20 cellular contexts compared by ENCODE assay signal in the genomic region with DNA sequence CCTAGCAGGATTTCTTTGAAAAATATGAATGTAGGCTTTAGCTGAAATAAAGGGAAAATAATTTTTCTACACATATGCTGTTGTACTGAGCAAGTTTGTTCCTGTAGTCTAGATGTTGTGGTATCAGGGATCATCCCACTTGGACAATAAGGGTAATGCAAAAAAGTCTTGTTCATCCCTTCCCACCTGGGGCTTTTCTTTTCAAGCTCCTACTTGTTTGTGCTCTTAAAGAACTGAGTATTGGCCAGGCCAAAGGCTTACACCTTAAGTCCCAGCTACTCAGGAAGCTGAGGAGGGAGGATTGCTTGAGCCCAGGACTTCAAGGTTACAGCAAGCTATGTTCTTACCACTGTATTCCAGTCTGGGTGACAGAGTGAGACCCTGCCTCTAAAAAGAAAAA. TPM values are rescaled to one million over a fixed set of nuclear protein-coding genes. Genes with fewer than 3 reads are reported as not detected.
DNase-seq lines count a peak whose midpoint lies in the region; ATAC-seq, FAIRE-seq and TF ChIP-seq lines count a peak whose summit lies in the region.
"Had no signal": no experiment of that assay in that cellular context is flagged by ENCODE, and none has a peak within 500 bp of the region (broad histone marks: within the 10 kb centered on the region; RNA-seq: fewer than 3 reads in every experiment).

No MANE protein-coding gene starts in this region.

- H3K36me3 ChIP-seq in GM23338 (ENCODE audit: insufficient read depth) (no peaks in the 10 kb centered on the region), bronchial epithelial cell (ENCODE audit: control insufficient read depth, insufficient read depth, low read length) (no peaks in the 10 kb centered on the region), keratinocyte (ENCODE audit: control insufficient read depth in 2 of 2, extremely low read depth in 1 of 2, insufficient read depth in 2 of 2, low read length in 2 of 2) (no peaks in the 10 kb centered on the region)

- H3K9me3 Mint-ChIP-seq in GM23338, result no peaks in the 10 kb centered on the region
- H3K9me3 Mint-ChIP-seq: CD8-positive, alpha-beta T cell had no signal

- H3K4me1 Mint-ChIP-seq in GM23338, result no peaks in the 10 kb centered on the region
- H3K4me1 Mint-ChIP-seq: B cell had no signal

- no peak for DNase-seq in GM23338 (ENCODE audit: low spot score)
- peak; percentile 4 for DNase-seq in NCI-H82 treated with DMSO at 0.1 percent for 48 hours (lab: John Stamatoyannopoulos, UW; ENCODE audit: unreplicated experiment)
- DNase-seq in bronchial epithelial cell (ENCODE audit: low read depth), result peak; percentile 66
- DNase-seq in keratinocyte (ENCODE audit: low read depth, low spot score), result peak; percentile 21
- no peak for DNase-seq in D721Med (ENCODE audit: insufficient read length, low spot score)
- no peak for DNase-seq in right cardiac atrium
- DNase-seq: Calu3; CD8-positive, alpha-beta T cell; DMS 273 treated with DMSO at 0.1 percent for 48 hours; DMS53; DND-41; EL; GM23248; HCEC 1CT had no signal

- no peaks in the 10 kb centered on the region for H3K27me3 ChIP-seq in GM23338 (ENCODE audit: insufficient read depth)
- no peaks in the 10 kb centered on the region for H3K27me3 ChIP-seq in bronchial epithelial cell (ENCODE audit: control insufficient read depth, insufficient read depth, low read length)
- H3K27me3 ChIP-seq in keratinocyte (ENCODE audit: control insufficient read depth, extremely low read depth, insufficient read depth, low read length), result no peaks in the 10 kb centered on the region
- H3K27me3 ChIP-seq in right cardiac atrium (ENCODE audit: control insufficient read depth, insufficient read depth), result no peaks in the 10 kb centered on the region
- H3K27me3 ChIP-seq: BLaER1 treated with 17β-estradiol and CSF1 and Interleukin-3, amounts not matched to agents 10 nM and 100 nM had no signal

- H3K9me3 ChIP-seq in keratinocyte (ENCODE audit: control insufficient read depth, low read depth, low read length) (no peaks in the 10 kb centered on the region), right cardiac atrium (ENCODE audit: control insufficient read depth, low read length) (no peaks in the 10 kb centered on the region)
- H3K9me3 ChIP-seq: BLaER1 treated with 17β-estradiol and CSF1 and Interleukin-3, amounts not matched to agents 10 nM and 100 nM had no signal

- no peaks in the 10 kb centered on the region for H3K9me2 ChIP-seq in GM23338 (ENCODE audit: insufficient read depth)

- no peaks in the 10 kb centered on the region for H3K4me1 ChIP-seq in GM23338 (ENCODE audit: insufficient read depth)
- peaks cover 9% of the 10 kb centered on the region for H3K4me1 ChIP-seq in keratinocyte (ENCODE audit: control insufficient read depth, extremely low read depth, insufficient read depth, low read length)
- no peaks in the 10 kb centered on the region for H3K4me1 ChIP-seq in right cardiac atrium (ENCODE audit: control insufficient read depth, insufficient read depth, low read length)
- H3K4me1 ChIP-seq: BLaER1 treated with 17β-estradiol and CSF1 and Interleukin-3, amounts not matched to agents 10 nM and 100 nM had no signal

- H4K20me1 ChIP-seq in GM23338 (replicated peaks; ENCODE audit: insufficient read depth), result no peaks in the 10 kb centered on the region
- no peaks in the 10 kb centered on the region for H4K20me1 ChIP-seq in keratinocyte (ENCODE audit: control insufficient read depth, extremely low read depth, insufficient read depth, low read length)
- H4K20me1 ChIP-seq: BLaER1 treated with 17β-estradiol and CSF1 and Interleukin-3, amounts not matched to agents 10 nM and 100 nM had no signal

- no peaks in the 10 kb centered on the region for H3K36me3 Mint-ChIP-seq in GM23338 (ENCODE audit: low read depth)

- no peak overlapping the region for H3K9ac ChIP-seq in keratinocyte (ENCODE audit: control insufficient read depth, extremely low read depth, insufficient read depth, low read length)
- H3K9ac ChIP-seq: BLaER1 treated with 17β-estradiol and CSF1 and Interleukin-3, amounts not matched to agents 10 nM and 100 nM; GM23248 had no signal

- dilution Hi-C loops in keratinocyte (cut with MboI; ENCODE audit: extremely low pct_ligation_motif_present, low sequenced_read_pairs), result no loop called here

- H3K27ac ChIP-seq in GM23338 (ENCODE audit: low read depth) (no peak overlapping the region), keratinocyte (ENCODE audit: control insufficient read depth, insufficient read depth, low read length) (no peak overlapping the region), right cardiac atrium (ENCODE audit: low read length) (no peak overlapping the region)
- H3K27ac ChIP-seq: BLaER1 treated with 17β-estradiol and CSF1 and Interleukin-3, amounts not matched to agents 10 nM and 100 nM; GM23248; HL-60 had no signal

- ATAC-seq in GM23338 (peak; percentile 39), right cardiac atrium (no peak), HG03571 (IDR thresholded peaks at IDR 0.05; ENCODE audit: unreplicated experiment) (no peak)
- ATAC-seq: CD8-positive, alpha-beta T cell had no signal

- H3K4me3 ChIP-seq in GM23338 (no peak overlapping the region), bronchial epithelial cell (ENCODE audit: low read depth, low read length) (no peak overlapping the region), keratinocyte (ENCODE audit: control insufficient read depth in 2 of 3, extremely low read depth in 1 of 3, insufficient read depth in 2 of 3, low read depth in 1 of 3, low read length in 3 of 3) (no peak overlapping the region), right cardiac atrium (ENCODE audit: low read length) (no peak overlapping the region)
- H3K4me3 ChIP-seq: BLaER1 treated with 17β-estradiol and CSF1 and Interleukin-3, amounts not matched to agents 10 nM and 100 nM; GM23248 had no signal

- no peak overlapping the region for H3K4me3 Mint-ChIP-seq in GM23338
- H3K4me3 Mint-ChIP-seq: B cell; CD8-positive, alpha-beta T cell had no signal

- H3K27me3 Mint-ChIP-seq in GM23338 (ENCODE audit: insufficient read depth, low read depth, poor library complexity), result no peaks in the 10 kb centered on the region
- H3K27me3 Mint-ChIP-seq: B cell had no signal

- no peak overlapping the region for H3K4me2 ChIP-seq in GM23338
- peak overlapping the region; percentile 41 for H3K4me2 ChIP-seq in keratinocyte (ENCODE audit: control insufficient read depth, extremely low read depth, insufficient read depth, low read depth, low read length)
- H3K4me2 ChIP-seq: BLaER1 treated with 17β-estradiol and CSF1 and Interleukin-3, amounts not matched to agents 10 nM and 100 nM had no signal

- intact Hi-C loops in right cardiac atrium (cut with DNase I), result no loop called here

- no peak for FAIRE-seq in bronchial epithelial cell (lab: Jason Lieb, UNC)
- FAIRE-seq in keratinocyte (lab: Jason Lieb, UNC), result peak; percentile 74
- FAIRE-seq in D721Med (lab: Jason Lieb, UNC), result no peak
- FAIRE-seq: GM12891, H54 had no signal

- TF ChIP-seq CTCF in GM23338 (conservative IDR thresholded peaks at IDR 0.05; ENCODE audit: low read depth in 2 of 2) (no peak), bronchial epithelial cell (IDR thresholded peaks at IDR 0.05; ENCODE audit: insufficient read depth, low read length, severe bottlenecking) (no peak), keratinocyte (optimal IDR thresholded peaks at IDR 0.05 in 1 of 3, IDR thresholded peaks at IDR 0.05 in 1 of 3, conservative IDR thresholded peaks at IDR 0.05 in 1 of 3; ENCODE audit: extremely low read depth in 1 of 3, insufficient read depth in 2 of 3, low read length in 3 of 3) (no peak), D721Med (IDR thresholded peaks at IDR 0.05; ENCODE audit: insufficient read depth, missing control alignments) (no peak)

- H3K27ac Mint-ChIP-seq in GM23338, result no peak overlapping the region
- H3K27ac Mint-ChIP-seq: B cell; CD8-positive, alpha-beta T cell had no signal

- H2AFZ ChIP-seq in GM23338 (no peak overlapping the region), keratinocyte (ENCODE audit: control insufficient read depth, low read length) (peak overlapping the region; percentile 4)
- H2AFZ ChIP-seq: GM23248 had no signal

- no peaks in the 10 kb centered on the region for H3F3A ChIP-seq in GM23338 (replicated peaks; ENCODE audit: low read depth)

- no peaks in the 10 kb centered on the region for H3K9me1 ChIP-seq in keratinocyte (ENCODE audit: control insufficient read depth, extremely low read depth, insufficient read depth, low read length)

- H3K79me2 ChIP-seq in GM23338 (replicated peaks; ENCODE audit: insufficient read depth) (no peaks in the 10 kb centered on the region), keratinocyte (ENCODE audit: control insufficient read depth, insufficient read depth, low read length) (no peaks in the 10 kb centered on the region)

TF ChIP-seq in GM23338, 12 proteins besides CTCF, POLR2A, EP300 and RAD21 (continues in another document):
- no peak for TF ChIP-seq JUNB (IDR thresholded peaks at IDR 0.05; ENCODE audit: unreplicated experiment)
- TF ChIP-seq CREB1 (CRISPR knock-in tag; IDR thresholded peaks at IDR 0.05; ENCODE audit: low read depth), result no peak
- TF ChIP-seq STAT1 (IDR thresholded peaks at IDR 0.05; ENCODE audit: unreplicated experiment), result no peak

RNA-seq across cellular contexts. Expression of a gene that starts 35.5 kb away (rescaled TPM):
- total RNA-seq in GM23338 (2014; rRNA removed; shearing (Covaris generic)), result 6.3 and 8.0 TPM in 2 replicates
- 4.7 and 4.9 TPM in 2 replicates for polyA plus RNA-seq in GM23338 (2016; fragmentation: Nextera tagmentation; extraction: Ambion mirVana)
- 3.4 and 5.6 TPM in 2 replicates for total RNA-seq in bronchial epithelial cell
- polyA plus RNA-seq in keratinocyte, result 0.51 to 1.0 TPM (median 0.75 TPM) in 3 replicates
- 21.3 TPM for polyA plus RNA-seq in keratinocyte (2011; ENCODE audit: low read depth)
- 0.34 and 0.58 TPM in 2 replicates for polyA plus RNA-seq in keratinocyte (2011; cell fraction: cytosol; rRNA removed)
- polyA plus RNA-seq in keratinocyte (2011; cell fraction: nucleus; rRNA removed), result 1.2 and 1.4 TPM in 2 replicates
- 1.3 and 5.9 TPM in 2 replicates for polyA plus RNA-seq in keratinocyte (2012; ENCODE audit: low replicate concordance)
- 0.62 to 1.4 TPM (median 1.2 TPM) in 3 replicates for polyA minus RNA-seq in keratinocyte
- 0.38 TPM for polyA minus RNA-seq in keratinocyte (2011; cell fraction: cytosol; rRNA and poly(A)+ RNA removed)
- 0.74 and 2.3 TPM in 2 replicates for polyA minus RNA-seq in keratinocyte (2011; cell fraction: nucleus; rRNA and poly(A)+ RNA removed)
- 10 to 100 TPM; 19.9 to 30.4 (median 23.9) TPM for total RNA-seq in right cardiac atrium
- 4.2 TPM for polyA plus RNA-seq in right cardiac atrium

RNA-seq across cellular contexts. Expression of a gene that starts 56.1 kb away (rescaled TPM):
- total RNA-seq in GM23338 (2014; rRNA removed; shearing (Covaris generic)), result 3.0 and 13.3 TPM in 2 replicates
- 42.8 and 49.1 TPM in 2 replicates for polyA plus RNA-seq in GM23338 (2016; fragmentation: Nextera tagmentation; extraction: Ambion mirVana)
- total RNA-seq in bronchial epithelial cell, result 7.9 and 11.5 TPM in 2 replicates
- polyA plus RNA-seq in keratinocyte, result 7.1 to 11.4 TPM (median 7.5 TPM) in 3 replicates
- 85.9 TPM for polyA plus RNA-seq in keratinocyte (2011; ENCODE audit: low read depth)
- polyA plus RNA-seq in keratinocyte (2011; cell fraction: cytosol; rRNA removed), result 6.0 and 9.7 TPM in 2 replicates
- polyA plus RNA-seq in keratinocyte (2011; cell fraction: nucleus; rRNA removed), result 10.7 and 16.7 TPM in 2 replicates
- polyA plus RNA-seq in keratinocyte (2012; ENCODE audit: low replicate concordance), result 10.7 and 11.1 TPM in 2 replicates
- polyA minus RNA-seq in keratinocyte, result 1.1 to 5.8 TPM (median 2.2 TPM) in 3 replicates
- polyA minus RNA-seq in keratinocyte (2011; cell fraction: cytosol; rRNA and poly(A)+ RNA removed), result 2.1 TPM
- 2.4 and 4.7 TPM in 2 replicates for polyA minus RNA-seq in keratinocyte (2011; cell fraction: nucleus; rRNA and poly(A)+ RNA removed)
- total RNA-seq in right cardiac atrium, result 10 to 100 TPM in 3 of 4 donors, 1 to 10 TPM in 1; 6.0 to 17.2 (median 12.1) TPM
- polyA plus RNA-seq in right cardiac atrium, result 6.9 TPM

Comparison
In these comparisons a context has a peak if more than half of its experiments do, and no peak if none do; other contexts are left out.
1. DNase-seq: peak in NCI-H82 treated with DMSO at 0.1 percent for 48 hours (single experiment), bronchial epithelial cell (single experiment) and keratinocyte (single experiment); none in GM23338 (single experiment), D721Med (single experiment) and right cardiac atrium (0 of 3).